ENCODE assay signal across 17 cellular contexts in the genomic region with DNA sequence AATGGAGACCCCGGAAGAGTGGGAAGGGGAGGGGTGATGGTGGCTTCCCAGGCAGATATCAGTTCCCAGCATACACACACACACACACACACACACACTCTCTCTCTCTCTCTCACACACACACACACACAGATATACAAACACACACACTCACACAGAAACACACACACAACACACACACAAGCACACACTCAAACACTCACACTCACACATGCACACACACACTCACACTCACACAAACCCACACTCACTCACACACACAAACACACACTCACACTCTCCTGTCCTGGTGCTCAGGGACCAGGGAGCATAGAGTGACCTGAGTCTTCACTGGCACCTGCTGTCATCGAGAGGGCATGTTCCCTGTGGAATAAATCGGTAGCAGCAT. TPM values are rescaled to one million over a fixed set of nuclear protein-coding genes. Genes with fewer than 3 reads are reported as not detected.
"Had no signal": no experiment of that assay in that cellular context is flagged by ENCODE, and none has a peak within 500 bp of the region (broad histone marks: within the 10 kb centered on the region; RNA-seq: fewer than 3 reads in every experiment).

No MANE protein-coding gene starts in this region.

- H3K36me3 Mint-ChIP-seq: activated naive CD8-positive, alpha-beta T cell treated with anti-CD3 and anti-CD28 coated beads for 36 hours had no signal

- H3K27ac ChIP-seq: brain microvascular endothelial cell, hepatocyte, pancreas, upper lobe of right lung had no signal

- H3K36me3 ChIP-seq: brain microvascular endothelial cell, pancreas, upper lobe of right lung had no signal

- H3K79me2 ChIP-seq: hepatocyte had no signal

- H3K4me3 Mint-ChIP-seq: activated B cell treated with CpG ODN at 0.5 μM for 24 hours; activated CD4-positive, alpha-beta T cell treated with anti-CD3 and anti-CD28 coated beads, Interleukin-2, amount 10 ng/mL, durations not matched to agents 24 days and 14 days; activated CD8-positive, alpha-beta T cell treated with anti-CD3 and anti-CD28 coated beads, Interleukin-2, amount 10 ng/mL, durations not matched to agents 7 days and 5 days; activated naive CD8-positive, alpha-beta T cell treated with anti-CD3 and anti-CD28 coated beads for 36 hours; activated T-cell treated with anti-CD3 and anti-CD28 coated beads, Interleukin-2, amount 50 U/mL, for 72 hours; T-helper 17 cell had no signal

- H3K4me3 ChIP-seq: hepatocyte, pancreas, upper lobe of right lung had no signal

- H3K9me3 Mint-ChIP-seq: activated B cell treated with CpG ODN at 0.5 μM for 24 hours; activated CD4-positive, alpha-beta T cell treated with anti-CD3 and anti-CD28 coated beads, Interleukin-2, amount 10 ng/mL, durations not matched to agents 24 days and 14 days; activated naive CD8-positive, alpha-beta T cell treated with anti-CD3 and anti-CD28 coated beads for 36 hours; activated T-cell treated with anti-CD3 and anti-CD28 coated beads, Interleukin-2, amount 50 U/mL, for 72 hours had no signal

- ATAC-seq: activated CD8-positive, alpha-beta T cell treated with anti-CD3 and anti-CD28 coated beads, Interleukin-2, amount 10 ng/mL, durations not matched to agents 7 days and 5 days; activated T-cell treated with anti-CD3 and anti-CD28 coated beads, Interleukin-2, amount 50 U/mL, for 72 hours; T-helper 17 cell; upper lobe of right lung had no signal

- H3K4me2 ChIP-seq: hepatocyte had no signal

- H3K27ac Mint-ChIP-seq: activated B cell treated with CpG ODN at 0.5 μM for 24 hours; activated CD4-positive, alpha-beta T cell treated with anti-CD3 and anti-CD28 coated beads, Interleukin-2, amount 10 ng/mL, durations not matched to agents 24 days and 14 days; activated CD8-positive, alpha-beta T cell treated with anti-CD3 and anti-CD28 coated beads, Interleukin-2, amount 10 ng/mL, durations not matched to agents 7 days and 5 days; activated naive CD8-positive, alpha-beta T cell treated with anti-CD3 and anti-CD28 coated beads for 36 hours; activated T-cell treated with anti-CD3 and anti-CD28 coated beads, Interleukin-2, amount 50 U/mL, for 72 hours; T-helper 17 cell had no signal

- DNase-seq: activated B cell treated with CpG ODN at 0.5 μM for 24 hours; activated CD4-positive, alpha-beta T cell treated with anti-CD3 and anti-CD28 coated beads, Interleukin-2, amount 10 ng/mL, durations not matched to agents 24 days and 14 days; activated CD8-positive, alpha-beta memory T cell treated with anti-CD3 and anti-CD28 coated beads, Interleukin-2, amount 50 U/mL, for 48 hours; activated CD8-positive, alpha-beta T cell treated with anti-CD3 and anti-CD28 coated beads, Interleukin-2, amount 10 ng/mL, durations not matched to agents 7 days and 5 days; activated gamma-delta T cell treated with Interleukin-2 at 50 U/mL for 16 hours; activated naive CD8-positive, alpha-beta T cell treated with anti-CD3 and anti-CD28 coated beads for 36 hours; activated T-cell treated with anti-CD3 and anti-CD28 coated beads, Interleukin-2, amount 50 U/mL, for 72 hours; brain microvascular endothelial cell; islet precursor cell; mammary epithelial cell; stimulated activated CD4-positive, alpha-beta T cell treated with anti-CD3 and anti-CD28 coated beads, Interleukin-12 subunit alpha, Interleukin-12 subunit beta, amount 100 ng/mL, for 4 hours; stimulated activated naive CD4-positive, alpha-beta T cell; T-helper 17 cell had no signal

- H2AFZ ChIP-seq: hepatocyte had no signal

RNA-seq across cellular contexts. Expression of gene CA4, which starts 5.6 kb away (rescaled TPM):
- total RNA-seq: activated B cell treated with CpG ODN at 0.5 μM for 24 hours; activated CD4-positive, alpha-beta T cell treated with anti-CD3 and anti-CD28 coated beads, Interleukin-2, amount 10 ng/mL, durations not matched to agents 24 days and 14 days; activated CD8-positive, alpha-beta T cell treated with anti-CD3 and anti-CD28 coated beads, Interleukin-2, amount 10 ng/mL, durations not matched to agents 7 days and 5 days; activated naive CD8-positive, alpha-beta T cell treated with anti-CD3 and anti-CD28 coated beads for 36 hours; activated T-cell treated with anti-CD3 and anti-CD28 coated beads, Interleukin-2, amount 50 U/mL, for 72 hours; chondrocyte; mammary epithelial cell; T-helper 17 cell had no signal
- polyA plus RNA-seq: mammary epithelial cell had no signal
